2 cellular contexts compared by ENCODE assay signal in genomic region chr1:91817506-91817905, GRCh38.
TF ChIP-seq lines count a peak whose summit lies in the region.

No MANE protein-coding gene starts in this region.

TF ChIP-seq in GM23338, 12 proteins besides CTCF, POLR2A, EP300 and RAD21:
- TF ChIP-seq ETS1 (IDR thresholded peaks at IDR 0.05) (no peak), NANOG (IDR thresholded peaks at IDR 0.05; ENCODE audit: borderline replicate concordance) (no peak), POLR2AphosphoS5 (IDR thresholded peaks at IDR 0.05; ENCODE audit: low read depth) (no peak), ZNF462 (CRISPR knock-in tag; IDR thresholded peaks at IDR 0.05) (no peak), ZNF114 (CRISPR knock-in tag; IDR thresholded peaks at IDR 0.05) (no peak), ZNF331 (CRISPR knock-in tag; IDR thresholded peaks at IDR 0.05; ENCODE audit: low read depth) (no peak)

TF ChIP-seq in H1, 55 proteins besides CTCF, POLR2A, EP300 and RAD21:
- no peak for TF ChIP-seq RNF2 (IDR thresholded peaks at IDR 0.05; ENCODE audit: borderline replicate concordance, low read depth, low read length, missing control alignments, poor library complexity, severe bottlenecking)
- TF ChIP-seq NRF1 (IDR thresholded peaks at IDR 0.05; ENCODE audit: low read depth, low read length): no peak
- TF ChIP-seq SP4 (IDR thresholded peaks at IDR 0.05; ENCODE audit: low read length): no peak
- TF ChIP-seq MAFK (IDR thresholded peaks at IDR 0.05; ENCODE audit: low read depth, low read length): no peak
- TF ChIP-seq KDM4A (IDR thresholded peaks at IDR 0.05; ENCODE audit: low read depth, low read length, severe bottlenecking): no peak
- no peak for TF ChIP-seq TAF1 (IDR thresholded peaks at IDR 0.05; ENCODE audit: low read depth, low read length)
- no peak for TF ChIP-seq ATF2 (IDR thresholded peaks at IDR 0.05; ENCODE audit: low read length)
- no peak for TF ChIP-seq ASH2L (IDR thresholded peaks at IDR 0.05; ENCODE audit: low read length)
- no peak for TF ChIP-seq POU5F1 (IDR thresholded peaks at IDR 0.05; ENCODE audit: low read depth, low read length)
